ENCODE assay signal across 17 cellular contexts in genomic region chr3:66416556-66417304, GRCh38.
DNase-seq lines count a peak whose midpoint lies in the region; ATAC-seq, FAIRE-seq and TF ChIP-seq lines count a peak whose summit lies in the region.
"Had no signal": no experiment of that assay in that cellular context is flagged by ENCODE, and none has a peak within 500 bp of the region (broad histone marks: within the 10 kb centered on the region; RNA-seq: fewer than 3 reads in every experiment).

No MANE protein-coding gene starts in this region.

- H3K27ac Mint-ChIP-seq in progenitor cell of endocrine pancreas: peak overlapping the region; percentile 18
- H3K27ac Mint-ChIP-seq in T-helper 2 cell treated with Interferon-gamma antibody and Interleukin-4, amounts not matched to agents 5 μg/mL and 100 μg/mL, for 36 hours: no peak overlapping the region
- H3K27ac Mint-ChIP-seq in activated CD8-positive, alpha-beta memory T cell treated with anti-CD3 and anti-CD28 coated beads, Interleukin-2, amount 10 ng/mL, durations not matched to agents 7 days and 5 days: no peak overlapping the region

- peak overlapping the region; percentile 81 for H3K27ac ChIP-seq in C4-2B
- peak overlapping the region in 3 of 4 donors; percentile 5 to 61 (median 26) for H3K27ac ChIP-seq in esophagus squamous epithelium
- no peak overlapping the region for H3K27ac ChIP-seq in kidney (ENCODE audit: low read depth in 2 of 2, low read length in 2 of 2)

- peaks cover 12% of the 10 kb centered on the region for H3K4me1 Mint-ChIP-seq in progenitor cell of endocrine pancreas (ENCODE audit: low read depth)
- H3K4me1 Mint-ChIP-seq in T-helper 2 cell treated with Interferon-gamma antibody and Interleukin-4, amounts not matched to agents 5 μg/mL and 100 μg/mL, for 36 hours (ENCODE audit: low read depth): peaks cover 17% of the 10 kb centered on the region
- peaks cover 26% of the 10 kb centered on the region for H3K4me1 Mint-ChIP-seq in activated CD8-positive, alpha-beta memory T cell treated with anti-CD3 and anti-CD28 coated beads, Interleukin-2, amount 10 ng/mL, durations not matched to agents 7 days and 5 days

- H3K27me3 Mint-ChIP-seq in progenitor cell of endocrine pancreas: peaks cover 3% of the 10 kb centered on the region
- no peaks in the 10 kb centered on the region for H3K27me3 Mint-ChIP-seq in T-helper 2 cell treated with Interferon-gamma antibody and Interleukin-4, amounts not matched to agents 5 μg/mL and 100 μg/mL, for 36 hours (ENCODE audit: low read depth)
- no peaks in the 10 kb centered on the region for H3K27me3 Mint-ChIP-seq in activated CD8-positive, alpha-beta memory T cell treated with anti-CD3 and anti-CD28 coated beads, Interleukin-2, amount 10 ng/mL, durations not matched to agents 7 days and 5 days
- H3K27me3 Mint-ChIP-seq: activated CD4-positive, alpha-beta T cell treated with anti-CD3 and anti-CD28 coated beads for 36 hours; effector memory CD8-positive, alpha-beta T cell had no signal

- H3K36me3 Mint-ChIP-seq in progenitor cell of endocrine pancreas (ENCODE audit: insufficient read depth): peaks cover 40% of the 10 kb centered on the region
- peaks cover 45% of the 10 kb centered on the region for H3K36me3 Mint-ChIP-seq in T-helper 2 cell treated with Interferon-gamma antibody and Interleukin-4, amounts not matched to agents 5 μg/mL and 100 μg/mL, for 36 hours (ENCODE audit: low read depth)
- H3K36me3 Mint-ChIP-seq in activated CD8-positive, alpha-beta memory T cell treated with anti-CD3 and anti-CD28 coated beads, Interleukin-2, amount 10 ng/mL, durations not matched to agents 7 days and 5 days: peaks cover 28% of the 10 kb centered on the region

- no peak for FAIRE-seq in kidney (lab: Jason Lieb, UNC)

- TF ChIP-seq POLR2A in esophagus squamous epithelium (IDR thresholded peaks at IDR 0.05): no peak

- CTCF ChIA-PET in activated CD8-positive, alpha-beta memory T cell treated with anti-CD3 and anti-CD28 coated beads, Interleukin-2, amount 10 ng/mL, durations not matched to agents 7 days and 5 days (lab: Charles Lee): no interaction called here

- no peak for ATAC-seq in activated CD8-positive, alpha-beta memory T cell treated with anti-CD3 and anti-CD28 coated beads, Interleukin-2, amount 10 ng/mL, durations not matched to agents 7 days and 5 days
- ATAC-seq: activated CD4-positive, alpha-beta T cell treated with anti-CD3 and anti-CD28 coated beads for 36 hours; effector memory CD8-positive, alpha-beta T cell had no signal

- no peaks in the 10 kb centered on the region for H3K27me3 ChIP-seq in esophagus squamous epithelium
- H3K27me3 ChIP-seq: Peyer's patch, tibial nerve had no signal

- intact Hi-C loops in esophagus squamous epithelium (cut with DNase I) (no loop called here), kidney (cut with DNase I) (no loop called here)

- peaks cover 13% of the 10 kb centered on the region for H3K9me3 Mint-ChIP-seq in progenitor cell of endocrine pancreas (ENCODE audit: low read depth)
- peaks cover 19% of the 10 kb centered on the region for H3K9me3 Mint-ChIP-seq in T-helper 2 cell treated with Interferon-gamma antibody and Interleukin-4, amounts not matched to agents 5 μg/mL and 100 μg/mL, for 36 hours
- H3K9me3 Mint-ChIP-seq in activated CD8-positive, alpha-beta memory T cell treated with anti-CD3 and anti-CD28 coated beads, Interleukin-2, amount 10 ng/mL, durations not matched to agents 7 days and 5 days (ENCODE audit: low read depth): peaks cover 4% of the 10 kb centered on the region

- no peak overlapping the region for H3K9ac ChIP-seq in kidney (ENCODE audit: low read length in 2 of 2)

- H3K4me3 ChIP-seq in esophagus squamous epithelium (no peak overlapping the region), kidney (ENCODE audit: low read length in 2 of 2) (no peak overlapping the region)
- H3K4me3 ChIP-seq: Peyer's patch, skin epidermis, tibial nerve had no signal

- WGBS in esophagus squamous epithelium, 2 donors: 75 to 93% methylated on average over 9 to 10 of the region's 14 CpGs

- H3K4me3 Mint-ChIP-seq in progenitor cell of endocrine pancreas (ENCODE audit: low read depth): no peak overlapping the region
- H3K4me3 Mint-ChIP-seq in T-helper 2 cell treated with Interferon-gamma antibody and Interleukin-4, amounts not matched to agents 5 μg/mL and 100 μg/mL, for 36 hours: no peak overlapping the region
- H3K4me3 Mint-ChIP-seq in activated CD8-positive, alpha-beta memory T cell treated with anti-CD3 and anti-CD28 coated beads, Interleukin-2, amount 10 ng/mL, durations not matched to agents 7 days and 5 days: no peak overlapping the region
- H3K4me3 Mint-ChIP-seq: activated CD4-positive, alpha-beta T cell treated with anti-CD3 and anti-CD28 coated beads for 36 hours; effector memory CD8-positive, alpha-beta T cell had no signal

- TF ChIP-seq CTCF in C4-2B (conservative IDR thresholded peaks at IDR 0.05) (no peak), esophagus squamous epithelium (IDR thresholded peaks at IDR 0.05) (no peak), progenitor cell of endocrine pancreas (IDR thresholded peaks at IDR 0.05; ENCODE audit: unreplicated experiment) (no peak), kidney (IDR thresholded peaks at IDR 0.05; ENCODE audit: borderline replicate concordance, extremely low read depth, insufficient read depth) (no peak)

- DNase-seq in OCI-M1 (lab: John Stamatoyannopoulos, UW) (peak; percentile 39), esophagus squamous epithelium (lab: John Stamatoyannopoulos, UW) (no peak), progenitor cell of endocrine pancreas (ENCODE audit: low spot score, unreplicated experiment) (no peak), kidney (no peak), dedifferentiated amniotic fluid mesenchymal stem cell (ENCODE audit: extremely low spot score) (no peak)
- no peak for DNase-seq in T-helper 2 cell treated with Interferon-gamma antibody and Interleukin-4, amounts not matched to agents 5 μg/mL and 100 μg/mL, for 36 hours (ENCODE audit: low spot score)
- DNase-seq in activated CD8-positive, alpha-beta memory T cell treated with anti-CD3 and anti-CD28 coated beads, Interleukin-2, amount 10 ng/mL, durations not matched to agents 7 days and 5 days: no peak
- DNase-seq: activated CD4-positive, alpha-beta T cell treated with anti-CD3 and anti-CD28 coated beads for 36 hours; anterior cingulate cortex; effector memory CD8-positive, alpha-beta T cell; head of caudate nucleus; NCI-H146; NCI-H524 had no signal

- H3K4me1 ChIP-seq in esophagus squamous epithelium (peaks cover 0 to 42% (median 0%) of the 10 kb centered on the region in 3 donors), kidney (ENCODE audit: control insufficient read depth in 1 of 2, insufficient read depth in 1 of 2, low read depth in 1 of 2, low read length in 2 of 2) (no peaks in the 10 kb centered on the region)

- peaks cover 0 to 6% (median 5%) of the 10 kb centered on the region in 3 donors for H3K9me3 ChIP-seq in esophagus squamous epithelium
- H3K9me3 ChIP-seq in kidney (ENCODE audit: control insufficient read depth in 1 of 2, low read length in 2 of 2): no peaks in the 10 kb centered on the region

- H3K36me3 ChIP-seq in esophagus squamous epithelium (peaks cover 0 to 53% (median 0%) of the 10 kb centered on the region in 3 donors), kidney (ENCODE audit: control insufficient read depth in 1 of 2, insufficient read depth in 2 of 2, low read length in 2 of 2) (peaks cover 5 to 14% of the 10 kb centered on the region in 2 donors)

Comparison
In these comparisons a context has a peak if more than half of its experiments do, and no peak if none do; other contexts are left out.
1. H3K27ac ChIP-seq: peak in C4-2B (single experiment) and esophagus squamous epithelium (3 of 4); none in kidney (0 of 2).